1 cellular context compared by ENCODE assay signal in the genomic region with DNA sequence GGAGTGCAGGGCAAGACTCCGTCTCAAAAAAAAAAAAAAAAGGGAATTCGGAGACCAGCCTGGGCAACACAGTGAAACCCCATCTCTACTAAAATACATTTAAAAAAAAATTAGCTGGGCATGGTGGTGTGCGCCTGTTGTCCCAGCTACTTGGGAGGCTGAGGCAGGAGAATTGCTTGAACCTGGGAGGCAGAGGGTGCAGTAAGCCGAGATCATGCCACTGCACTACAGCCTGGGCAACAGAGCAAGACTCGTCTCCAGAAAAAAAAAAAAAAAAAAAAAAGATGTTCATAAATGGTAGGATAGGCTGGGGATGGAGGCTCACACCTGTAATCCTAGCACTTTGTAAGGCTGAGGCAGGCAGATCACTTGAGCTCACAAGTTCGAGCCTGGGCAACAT.
TF ChIP-seq lines count a peak whose summit lies in the region.

No MANE protein-coding gene starts in this region.

TF ChIP-seq in K562, 482 proteins besides CTCF, POLR2A, EP300 and RAD21:
- TF ChIP-seq ZNF121 (CRISPR knock-in tag; conservative IDR thresholded peaks at IDR 0.05), result peak; percentile 46; the same call in 1 of the 2 replicates
